ENCODE assay signal across 11 cellular contexts in the genomic region with DNA sequence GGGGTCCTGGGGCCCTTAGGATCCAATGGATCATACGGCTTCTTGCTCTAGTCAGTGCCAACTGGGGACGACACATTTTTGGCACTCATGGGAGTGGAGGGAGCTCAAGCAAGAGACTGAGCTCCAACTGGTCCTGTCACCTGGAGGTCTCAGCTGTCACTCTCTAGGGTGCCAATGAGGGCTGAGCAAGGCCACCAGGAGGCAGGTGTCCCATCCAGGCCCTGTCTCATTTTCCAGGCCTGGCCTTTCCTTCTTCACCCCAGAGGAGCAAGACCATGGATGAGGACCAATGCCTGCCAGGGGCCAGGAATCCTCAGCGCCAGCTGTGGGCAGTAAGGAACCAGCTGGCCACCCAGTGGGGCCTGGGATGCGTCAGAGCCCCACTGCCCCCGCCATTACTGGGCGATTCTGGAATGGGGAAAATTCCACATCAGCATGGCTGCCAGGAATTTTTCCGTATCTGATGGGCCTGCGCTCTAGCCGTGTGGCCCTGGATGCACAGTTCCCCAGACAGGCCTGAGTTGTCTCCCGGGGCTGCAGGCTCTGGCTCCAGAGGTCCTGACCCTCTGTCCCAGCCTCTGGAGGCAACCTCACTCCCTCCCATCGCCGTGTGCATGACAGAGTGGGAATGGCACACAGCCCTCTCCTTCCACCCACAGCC. TPM values are rescaled to one million over a fixed set of nuclear protein-coding genes. Genes with fewer than 3 reads are reported as not detected.
DNase-seq lines count a peak whose midpoint lies in the region; ATAC-seq and TF ChIP-seq lines count a peak whose summit lies in the region.
"Had no signal": no experiment of that assay in that cellular context is flagged by ENCODE, and none has a peak within 500 bp of the region (broad histone marks: within the 10 kb centered on the region; RNA-seq: fewer than 3 reads in every experiment).

No MANE protein-coding gene starts in this region.

- H3K23ac ChIP-seq in mesendoderm (ENCODE audit: low read length): no peak overlapping the region

- H3K9ac ChIP-seq in duodenal mucosa (ENCODE audit: low read depth in 1 of 2, low read length in 2 of 2): peak overlapping the region in 1 of 2 donors; percentile 5
- no peak overlapping the region for H3K9ac ChIP-seq in mesendoderm (ENCODE audit: low read length)

- no peak overlapping the region for H3K4ac ChIP-seq in mesendoderm (ENCODE audit: low read depth, low read length)

- H3K4me1 ChIP-seq in duodenal mucosa (ENCODE audit: control insufficient read depth in 1 of 2, insufficient read depth in 2 of 2, low read length in 2 of 2) (peaks cover 33 to 37% of the 10 kb centered on the region in 2 donors), mesendoderm (ENCODE audit: control insufficient read depth, low read depth, low read length) (no peaks in the 10 kb centered on the region), upper lobe of right lung (peaks cover 16% of the 10 kb centered on the region)

- DNase-seq in NCI-H748 (lab: John Stamatoyannopoulos, UW; ENCODE audit: unreplicated experiment): peak; percentile 6
- DNase-seq in NCI-H748 treated with DMSO at 0.1 percent for 48 hours (lab: John Stamatoyannopoulos, UW): no peak
- peak; percentile 54 for DNase-seq in mesendoderm
- DNase-seq in upper lobe of right lung: no peak
- DNase-seq in DMS79 (lab: John Stamatoyannopoulos, UW): no peak
- DNase-seq: activated naive CD8-positive, alpha-beta T cell treated with anti-CD3 and anti-CD28 coated beads, Interleukin-2, amount 10 ng/mL, durations not matched to agents 7 days and 5 days; NK-92 treated with Interleukin-12 subunit alpha and Interleukin-12 subunit beta, amount 100 ng/mL, for 24 hours had no signal

- H3K4me3 ChIP-seq in duodenal mucosa (ENCODE audit: low read depth in 1 of 2, low read length in 2 of 2): peak overlapping the region; percentile 1 to 49
- H3K4me3 ChIP-seq in mesendoderm (ENCODE audit: low read length): no peak overlapping the region
- H3K4me3 ChIP-seq in upper lobe of right lung: no peak overlapping the region

- no peak overlapping the region for H3K18ac ChIP-seq in mesendoderm (ENCODE audit: low read length)

- intact Hi-C loops in upper lobe of right lung (cut with DNase I): no loop called here

- H2AK5ac ChIP-seq in mesendoderm (ENCODE audit: low read length): no peak overlapping the region

- no peaks in the 10 kb centered on the region for H3K27me3 ChIP-seq in duodenal mucosa (ENCODE audit: control insufficient read depth in 1 of 2, insufficient read depth in 2 of 2, low read length in 2 of 2)
- no peaks in the 10 kb centered on the region for H3K27me3 ChIP-seq in mesendoderm (ENCODE audit: insufficient read depth, low read length, poor library complexity)
- H3K27me3 ChIP-seq in upper lobe of right lung: no peaks in the 10 kb centered on the region

- H3K36me3 ChIP-seq in duodenal mucosa (ENCODE audit: control insufficient read depth in 1 of 2, insufficient read depth in 2 of 2, low read length in 2 of 2) (peaks cover 33 to 48% of the 10 kb centered on the region in 2 donors), mesendoderm (ENCODE audit: control insufficient read depth, insufficient read depth, low read length) (peaks cover 8% of the 10 kb centered on the region), upper lobe of right lung (peaks cover 50% of the 10 kb centered on the region)

- no peaks in the 10 kb centered on the region for H3K79me2 ChIP-seq in mesendoderm (ENCODE audit: control insufficient read depth, insufficient read depth, low read length)

- H4K5ac ChIP-seq in mesendoderm (ENCODE audit: low read length): no peak overlapping the region

- no peak overlapping the region for H2BK120ac ChIP-seq in mesendoderm (ENCODE audit: low read depth, low read length)

- TF ChIP-seq CTCF in upper lobe of right lung (IDR thresholded peaks at IDR 0.05): no peak

- WGBS in mesendoderm (ENCODE audit: extremely low coverage, insufficient coverage, low lambda C conversion rate): no CpG with 5 or more reads among the region's 12 CpGs

- H3K4me2 ChIP-seq in mesendoderm (ENCODE audit: low read length): no peak overlapping the region

- no peaks in the 10 kb centered on the region for H3K9me3 ChIP-seq in duodenal mucosa (ENCODE audit: control insufficient read depth in 1 of 2, low read length in 2 of 2)
- H3K9me3 ChIP-seq in upper lobe of right lung: no peaks in the 10 kb centered on the region

- H3K27ac ChIP-seq in duodenal mucosa (ENCODE audit: low read depth, low read length): peak overlapping the region; percentile 48
- no peak overlapping the region for H3K27ac ChIP-seq in mesendoderm (ENCODE audit: low read depth, low read length)
- H3K27ac ChIP-seq in upper lobe of right lung: peak overlapping the region; percentile 55
- H3K27ac ChIP-seq: C4-2B had no signal

- H3K79me1 ChIP-seq in mesendoderm (ENCODE audit: low read length): no peaks in the 10 kb centered on the region

- ATAC-seq in upper lobe of right lung (peak; percentile 46), GM19467 (IDR thresholded peaks at IDR 0.05; ENCODE audit: unreplicated experiment) (no peak), HG03521 (IDR thresholded peaks at IDR 0.05; ENCODE audit: unreplicated experiment) (no peak)

- no peak overlapping the region for H4K8ac ChIP-seq in mesendoderm (ENCODE audit: low read depth, low read length)

- no peak overlapping the region for H2BK15ac ChIP-seq in mesendoderm (replicated peaks; ENCODE audit: low read depth)

- H3K56ac ChIP-seq in mesendoderm (ENCODE audit: low read length): no peak overlapping the region

- H2BK5ac ChIP-seq in mesendoderm (ENCODE audit: low read length): no peak overlapping the region

RNA-seq across cellular contexts. Expression of a gene that starts 0.7 kb away (rescaled TPM):
- polyA plus RNA-seq in mesendoderm (2013, experiment 1 of 2): 12.5 TPM
- 12.0 TPM for polyA plus RNA-seq in mesendoderm (2013, experiment 2 of 2)
- total RNA-seq in upper lobe of right lung: 2.5 TPM

RNA-seq across cellular contexts. Expression of a gene that starts 16.6 kb away (rescaled TPM):
- polyA plus RNA-seq in mesendoderm (2013, experiment 1 of 2): 116 TPM
- 112 TPM for polyA plus RNA-seq in mesendoderm (2013, experiment 2 of 2)
- total RNA-seq in upper lobe of right lung: 46.5 TPM

RNA-seq across cellular contexts. Expression of a gene that starts 28.6 kb away (rescaled TPM):
- 0.53 TPM for polyA plus RNA-seq in mesendoderm (2013, experiment 1 of 2)
- 0.53 TPM for polyA plus RNA-seq in mesendoderm (2013, experiment 2 of 2)
- total RNA-seq in upper lobe of right lung: 17.2 TPM

RNA-seq across cellular contexts. Expression of a gene that starts 31.8 kb away (rescaled TPM):
- 14.8 TPM for polyA plus RNA-seq in mesendoderm (2013, experiment 1 of 2)
- 15.2 TPM for polyA plus RNA-seq in mesendoderm (2013, experiment 2 of 2)
- 43.4 TPM for total RNA-seq in upper lobe of right lung

Comparison
In these comparisons a context has a peak if more than half of its experiments do, and no peak if none do; other contexts are left out.
1. DNase-seq: peak in NCI-H748 (single experiment) and mesendoderm (single experiment); none in NCI-H748 treated with DMSO at 0.1 percent for 48 hours (single experiment), upper lobe of right lung (single experiment) and DMS79 (single experiment).
2. H3K4me3 ChIP-seq: peak in duodenal mucosa (2 of 2); none in mesendoderm (single experiment) and upper lobe of right lung (single experiment).